8 cellular contexts compared by ENCODE assay signal in the genomic region with DNA sequence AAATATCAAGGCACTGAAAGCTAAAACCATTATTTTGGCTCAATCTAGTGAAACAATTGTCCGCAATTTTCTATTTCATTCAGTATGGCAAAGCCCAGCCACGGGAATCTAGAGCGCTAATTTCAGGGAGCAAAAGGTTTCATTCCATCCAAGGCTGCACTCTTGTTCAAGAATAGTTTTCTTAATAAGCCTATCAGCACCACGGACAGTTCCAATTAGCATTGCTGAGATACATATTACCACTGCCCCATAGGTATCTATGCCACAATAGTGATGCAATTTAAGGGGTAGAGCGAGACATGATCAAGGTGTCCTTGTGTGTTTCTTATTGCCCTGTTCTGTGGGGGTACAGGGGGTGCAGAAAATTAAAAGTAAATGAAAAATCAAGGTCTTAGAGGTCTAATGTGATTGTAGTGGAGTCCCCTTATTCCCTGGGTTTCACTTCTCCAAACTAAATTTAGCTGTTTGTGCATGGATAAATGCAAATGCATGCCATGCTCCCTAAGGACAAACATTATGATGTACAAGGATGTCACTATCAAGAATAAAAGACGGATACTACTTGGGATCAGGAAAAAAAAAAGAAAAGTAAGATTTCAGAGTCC. TPM values are rescaled to one million over a fixed set of nuclear protein-coding genes. Genes with fewer than 3 reads are reported as not detected.
A peak's percentile ranks its signal among the peaks of the same experiment; 100 is the strongest.
DNase-seq lines count a peak whose midpoint lies in the region; ATAC-seq and TF ChIP-seq lines count a peak whose summit lies in the region.

No MANE protein-coding gene starts in this region.

- no peaks in the 10 kb centered on the region for H3K27me3 ChIP-seq in liver (ENCODE audit: control insufficient read depth in 4 of 4, insufficient read depth in 4 of 4, low read length in 3 of 4)

- H3K9me3 ChIP-seq in liver (ENCODE audit: control insufficient read depth in 4 of 4, low read length in 3 of 4) = no peaks in the 10 kb centered on the region

- TF ChIP-seq RAD21 in liver (IDR thresholded peaks at IDR 0.05) = no peak

- no peaks in the 10 kb centered on the region for H3K36me3 ChIP-seq in liver (ENCODE audit: control insufficient read depth in 4 of 4, insufficient read depth in 3 of 4, low read depth in 1 of 4, low read length in 3 of 4)

- no peak for TF ChIP-seq CTCF in liver (IDR thresholded peaks at IDR 0.05; ENCODE audit: low read depth, low read length, missing input control)

- no peak for ATAC-seq in GM18502 (IDR thresholded peaks at IDR 0.05; ENCODE audit: poor library complexity, unreplicated experiment)
- no peak for ATAC-seq in HG03460 (IDR thresholded peaks at IDR 0.05; ENCODE audit: unreplicated experiment)

- H3K9ac ChIP-seq in liver (ENCODE audit: low read depth in 1 of 2, low read length in 2 of 2) = no peak overlapping the region

- H3K27ac ChIP-seq in liver (ENCODE audit: low read depth in 1 of 2, low read length in 2 of 2) = no peak overlapping the region

- DNase-seq in GM04504 (ENCODE audit: low read depth) (peak; percentile 25), NAMALWA (ENCODE audit: low spot score) (peak; percentile 49), T47D (ENCODE audit: low read depth in 1 of 2, low spot score in 1 of 2) (peak; percentile 13 to 81), NCI-H524 treated with DMSO at 0.1 percent for 48 hours (lab: John Stamatoyannopoulos, UW) (no peak), retina (no peak)

- H3K4me1 ChIP-seq in liver (ENCODE audit: control insufficient read depth in 4 of 4, insufficient read depth in 4 of 4, low read length in 3 of 4) = no peaks in the 10 kb centered on the region

- H3K4me3 ChIP-seq in liver (ENCODE audit: low read depth in 1 of 3, low read length in 3 of 3) = no peak overlapping the region

- in situ Hi-C loops in T47D (cut with HindIII; ENCODE audit: low pct_unique_long_range_greater_than_20kb, low sequenced_read_pairs) = no loop called here

- WGBS in liver = 43% methylated on average over 6 of the region's 6 CpGs

TF ChIP-seq in liver, 16 proteins besides CTCF, POLR2A, EP300 and RAD21:
- TF ChIP-seq, protein P1, sequence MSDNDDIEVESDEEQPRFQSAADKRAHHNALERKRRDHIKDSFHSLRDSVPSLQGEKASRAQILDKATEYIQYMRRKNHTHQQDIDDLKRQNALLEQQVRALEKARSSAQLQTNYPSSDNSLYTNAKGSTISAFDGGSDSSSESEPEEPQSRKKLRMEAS (IDR thresholded peaks at IDR 0.05) = no peak
- TF ChIP-seq, protein P2, sequence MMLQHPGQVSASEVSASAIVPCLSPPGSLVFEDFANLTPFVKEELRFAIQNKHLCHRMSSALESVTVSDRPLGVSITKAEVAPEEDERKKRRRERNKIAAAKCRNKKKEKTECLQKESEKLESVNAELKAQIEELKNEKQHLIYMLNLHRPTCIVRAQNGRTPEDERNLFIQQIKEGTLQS (IDR thresholded peaks at IDR 0.05) = no peak
- TF ChIP-seq RXRA (IDR thresholded peaks at IDR 0.05) (no peak), GABPA (IDR thresholded peaks at IDR 0.05 in 1 of 2, conservative IDR thresholded peaks at IDR 0.05 in 1 of 2) (no peak)
- TF ChIP-seq, protein P3, sequence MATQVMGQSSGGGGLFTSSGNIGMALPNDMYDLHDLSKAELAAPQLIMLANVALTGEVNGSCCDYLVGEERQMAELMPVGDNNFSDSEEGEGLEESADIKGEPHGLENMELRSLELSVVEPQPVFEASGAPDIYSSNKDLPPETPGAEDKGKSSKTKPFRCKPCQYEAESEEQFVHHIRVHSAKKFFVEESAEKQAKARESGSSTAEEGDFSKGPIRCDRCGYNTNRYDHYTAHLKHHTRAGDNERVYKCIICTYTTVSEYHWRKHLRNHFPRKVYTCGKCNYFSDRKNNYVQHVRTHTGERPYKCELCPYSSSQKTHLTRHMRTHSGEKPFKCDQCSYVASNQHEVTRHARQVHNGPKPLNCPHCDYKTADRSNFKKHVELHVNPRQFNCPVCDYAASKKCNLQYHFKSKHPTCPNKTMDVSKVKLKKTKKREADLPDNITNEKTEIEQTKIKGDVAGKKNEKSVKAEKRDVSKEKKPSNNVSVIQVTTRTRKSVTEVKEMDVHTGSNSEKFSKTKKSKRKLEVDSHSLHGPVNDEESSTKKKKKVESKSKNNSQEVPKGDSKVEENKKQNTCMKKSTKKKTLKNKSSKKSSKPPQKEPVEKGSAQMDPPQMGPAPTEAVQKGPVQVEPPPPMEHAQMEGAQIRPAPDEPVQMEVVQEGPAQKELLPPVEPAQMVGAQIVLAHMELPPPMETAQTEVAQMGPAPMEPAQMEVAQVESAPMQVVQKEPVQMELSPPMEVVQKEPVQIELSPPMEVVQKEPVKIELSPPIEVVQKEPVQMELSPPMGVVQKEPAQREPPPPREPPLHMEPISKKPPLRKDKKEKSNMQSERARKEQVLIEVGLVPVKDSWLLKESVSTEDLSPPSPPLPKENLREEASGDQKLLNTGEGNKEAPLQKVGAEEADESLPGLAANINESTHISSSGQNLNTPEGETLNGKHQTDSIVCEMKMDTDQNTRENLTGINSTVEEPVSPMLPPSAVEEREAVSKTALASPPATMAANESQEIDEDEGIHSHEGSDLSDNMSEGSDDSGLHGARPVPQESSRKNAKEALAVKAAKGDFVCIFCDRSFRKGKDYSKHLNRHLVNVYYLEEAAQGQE (IDR thresholded peaks at IDR 0.05) = peak; percentile 98

RNA-seq across cellular contexts. Expression of a gene that starts 45.5 kb away (rescaled TPM):
- under 1 TPM in 1 of 2 donors, not detected in 1; 0.17 TPM for total RNA-seq in liver
- under 1 TPM; 0.07 to 0.18 TPM for polyA plus RNA-seq in liver

Comparison
In these comparisons a context has a peak if more than half of its experiments do, and no peak if none do; other contexts are left out.
1. DNase-seq: peak in GM04504 (single experiment), NAMALWA (single experiment) and T47D (2 of 2); none in NCI-H524 treated with DMSO at 0.1 percent for 48 hours (single experiment) and retina (single experiment).